17 cellular contexts compared by ENCODE assay signal in genomic region chr2:207695293-207695692, GRCh38. TPM values are rescaled to one million over a fixed set of nuclear protein-coding genes. Genes with fewer than 3 reads are reported as not detected.
DNase-seq lines count a peak whose midpoint lies in the region; ATAC-seq, FAIRE-seq and TF ChIP-seq lines count a peak whose summit lies in the region.
"Had no signal": no experiment of that assay in that cellular context is flagged by ENCODE, and none has a peak within 500 bp of the region (broad histone marks: within the 10 kb centered on the region; RNA-seq: fewer than 3 reads in every experiment).

No MANE protein-coding gene starts in this region.

- H3K9me3 Mint-ChIP-seq in CD4-positive, alpha-beta T cell: no peaks in the 10 kb centered on the region
- H3K9me3 Mint-ChIP-seq in MCF 10A (ENCODE audit: unreplicated experiment): no peaks in the 10 kb centered on the region
- H3K9me3 Mint-ChIP-seq: CD4-positive, CD25-positive, alpha-beta regulatory T cell; H9 had no signal

- H3K27me3 Mint-ChIP-seq in CD4-positive, alpha-beta T cell: no peaks in the 10 kb centered on the region
- H3K27me3 Mint-ChIP-seq in MCF 10A (ENCODE audit: insufficient read depth, unreplicated experiment): no peaks in the 10 kb centered on the region

- H3K9me2 ChIP-seq in SU-DHL-6 (replicated peaks; ENCODE audit: insufficient read depth, low read length): no peaks in the 10 kb centered on the region

- no peak for TF ChIP-seq EP300 in HepG2 (IDR thresholded peaks at IDR 0.05; ENCODE audit: low read depth in 2 of 2, low read length in 2 of 2)
- TF ChIP-seq EP300 in HepG2 (CRISPR knock-in tag; IDR thresholded peaks at IDR 0.05; ENCODE audit: borderline replicate concordance): no peak

- intact Hi-C loops in HepG2 (cut with micrococcal nuclease; ENCODE audit: unreplicated experiment): no loop called here
- intact Hi-C loops in right lobe of liver (cut with DNase I): loop anchor here in 1 of 2 donors (10.0 kb wide), 1 partner anchor 60 kb away; no protein-coding TSS in a partner anchor
- intact Hi-C loops in CD4-positive, alpha-beta T cell (cut with DNase I, micrococcal nuclease): loop anchor here in 1 of 2 experiments (5.0 kb wide), 1 partner anchor 52 kb away; no protein-coding TSS in a partner anchor
- intact Hi-C loops in MCF 10A (cut with micrococcal nuclease): no loop called here

- CTCF ChIA-PET in HepG2 (lab: Yijun Ruan, JAX; ENCODE audit: low intra/inter-chr PET ratio, low total read pairs) (no interaction called here), MCF 10A (lab: Yijun Ruan, JAX) (interaction anchor here (0.5 to 0.6 kb wide), 2 partner anchors 526 to 1343 kb away, joined by 3 to 4 read pairs; no protein-coding TSS in a partner anchor)
- CTCF ChIA-PET in CD4-positive, alpha-beta T cell (lab: Charles Lee): no interaction called here

- H3K4me1 ChIP-seq in HepG2 (ENCODE audit: insufficient read depth, low read length) (peaks cover 46% of the 10 kb centered on the region), right lobe of liver (no peaks in the 10 kb centered on the region), osteoblast (ENCODE audit: insufficient read depth, low read length) (peaks cover 15% of the 10 kb centered on the region)

- ATAC-seq in HepG2 (no peak), right lobe of liver (no peak), HG02798 (IDR thresholded peaks at IDR 0.05; ENCODE audit: poor library complexity, unreplicated experiment) (no peak), GM18909 (IDR thresholded peaks at IDR 0.05; ENCODE audit: poor library complexity, unreplicated experiment) (no peak)
- ATAC-seq in CD4-positive, alpha-beta T cell (ENCODE audit: poor library complexity): no peak

- TF ChIP-seq RAD21 in HepG2 (CRISPR knock-in tag; IDR thresholded peaks at IDR 0.05): no peak

- H3K9ac ChIP-seq in HepG2 (ENCODE audit: insufficient read depth, low read depth, low read length): no peak overlapping the region
- no peak overlapping the region for H3K9ac ChIP-seq in SU-DHL-6 (ENCODE audit: low read length)
- H3K9ac ChIP-seq: BLaER1 treated with 17β-estradiol and CSF1 and Interleukin-3, amounts not matched to agents 10 nM and 100 nM; GM23248 had no signal

- TF ChIP-seq POLR2A in HepG2 (IDR thresholded peaks at IDR 0.05; ENCODE audit: insufficient read depth in 1 of 2, low read depth in 2 of 2, low read length in 2 of 2) (no peak), right lobe of liver (IDR thresholded peaks at IDR 0.05) (no peak)

- DNase-seq in HepG2 (ENCODE audit: low spot score) (no peak), right lobe of liver (no peak), osteoblast (ENCODE audit: insufficient read length, low spot score, missing footprints) (no peak), MCF 10A (ENCODE audit: unreplicated experiment) (no peak)
- DNase-seq in CD4-positive, alpha-beta T cell: no peak
- DNase-seq: 8988T; ACHN; Calu3; CD4-positive, CD25-positive, alpha-beta regulatory T cell; DMS 273 treated with DMSO at 0.1 percent for 48 hours; H9 had no signal

- H3K36me3 ChIP-seq in HepG2 (replicated peaks in 1 of 2; ENCODE audit: control insufficient read depth in 1 of 2, insufficient read depth in 2 of 2, low read length in 2 of 2) (no peaks in the 10 kb centered on the region), right lobe of liver (no peaks in the 10 kb centered on the region), SU-DHL-6 (ENCODE audit: low read length) (no peaks in the 10 kb centered on the region), osteoblast (ENCODE audit: insufficient read depth, low read length) (no peaks in the 10 kb centered on the region)
- H3K36me3 ChIP-seq: BLaER1 treated with 17β-estradiol and CSF1 and Interleukin-3, amounts not matched to agents 10 nM and 100 nM had no signal

- no peak overlapping the region for H3K4me3 ChIP-seq in HepG2 (replicated peaks in 1 of 3; ENCODE audit: insufficient read depth in 1 of 3, low read depth in 2 of 3, low read length in 3 of 3)
- H3K4me3 ChIP-seq in right lobe of liver: no peak overlapping the region
- H3K4me3 ChIP-seq in SU-DHL-6 (ENCODE audit: insufficient read depth, low read length, poor library complexity, severe bottlenecking): no peak overlapping the region
- no peak overlapping the region for H3K4me3 ChIP-seq in osteoblast (ENCODE audit: insufficient read depth, low read length)
- H3K4me3 ChIP-seq: BLaER1 treated with 17β-estradiol and CSF1 and Interleukin-3, amounts not matched to agents 10 nM and 100 nM; GM23248 had no signal

- H2AFZ ChIP-seq in HepG2 (ENCODE audit: low read length) (no peak overlapping the region), SU-DHL-6 (ENCODE audit: low read depth, low read length, severe bottlenecking) (peak overlapping the region; percentile 23), osteoblast (ENCODE audit: low read length) (no peak overlapping the region)
- H2AFZ ChIP-seq: GM23248 had no signal

- H3K27me3 ChIP-seq in HepG2 (ENCODE audit: control insufficient read depth in 1 of 2, insufficient read depth in 2 of 2, low read length in 2 of 2): 0 out of 5 replicates have a peak, but pooled peaks cover 0 to 6% of the 10 kb centered on the region in 2 experiments
- H3K27me3 ChIP-seq in right lobe of liver: no peaks in the 10 kb centered on the region
- H3K27me3 ChIP-seq in SU-DHL-6 (ENCODE audit: low read length): no peaks in the 10 kb centered on the region
- H3K27me3 ChIP-seq in osteoblast (ENCODE audit: insufficient read depth, low read length): no peaks in the 10 kb centered on the region
- H3K27me3 ChIP-seq in CD4-positive, alpha-beta T cell (ENCODE audit: control insufficient read depth, insufficient read depth, low read length): no peaks in the 10 kb centered on the region
- H3K27me3 ChIP-seq: BLaER1 treated with 17β-estradiol and CSF1 and Interleukin-3, amounts not matched to agents 10 nM and 100 nM had no signal

- WGBS in HepG2 (ENCODE audit: low lambda C conversion rate): 3% methylated on average over 4 of the region's 4 CpGs
- 58% methylated on average over 4 of the region's 4 CpGs for WGBS in right lobe of liver (ENCODE audit: insufficient coverage, low coverage, low lambda C conversion rate, missing lambda C conversion rate)

- H3K9me3 ChIP-seq in HepG2 (ENCODE audit: low read length) (no peaks in the 10 kb centered on the region), right lobe of liver (no peaks in the 10 kb centered on the region), SU-DHL-6 (ENCODE audit: insufficient read depth, low read length) (no peaks in the 10 kb centered on the region), osteoblast (ENCODE audit: low read depth, low read length) (no peaks in the 10 kb centered on the region)
- no peaks in the 10 kb centered on the region for H3K9me3 ChIP-seq in CD4-positive, alpha-beta T cell (ENCODE audit: control insufficient read depth, low read length)

- no peak for FAIRE-seq in HepG2 (lab: Jason Lieb, UNC)
- FAIRE-seq: GM18507 had no signal

- H3K4me2 ChIP-seq in HepG2 (ENCODE audit: low read depth, low read length) (peak overlapping the region; percentile 23), SU-DHL-6 (ENCODE audit: low read depth, low read length, poor library complexity, severe bottlenecking) (no peak overlapping the region), osteoblast (ENCODE audit: insufficient read depth, low read length) (peak overlapping the region; percentile 9)
- H3K4me2 ChIP-seq: BLaER1 treated with 17β-estradiol and CSF1 and Interleukin-3, amounts not matched to agents 10 nM and 100 nM had no signal

- no peak overlapping the region for H3K27ac ChIP-seq in HepG2 (ENCODE audit: extremely low read length, insufficient read depth, low read length)
- no peak overlapping the region for H3K27ac ChIP-seq in right lobe of liver
- H3K27ac ChIP-seq in SU-DHL-6 (ENCODE audit: low read depth, low read length): no peak overlapping the region
- no peak overlapping the region for H3K27ac ChIP-seq in osteoblast (ENCODE audit: low read depth, low read length)
- H3K27ac ChIP-seq in CD4-positive, alpha-beta T cell (ENCODE audit: low read depth, low read length): no peak overlapping the region
- H3K27ac ChIP-seq: BLaER1 treated with 17β-estradiol and CSF1 and Interleukin-3, amounts not matched to agents 10 nM and 100 nM; GM23248 had no signal

- POLR2A ChIA-PET in HepG2 (lab: Yijun Ruan, JAX) (interaction anchor here (1.2 kb wide), 1 partner anchor 16 kb away, joined by 4 read pairs; the partner anchor contains the start of gene CCNYL1), MCF 10A (lab: Yijun Ruan, JAX) (interaction anchor here (0.8 to 1.0 kb wide), 2 partner anchors 16 to 54 kb away, joined by 3 to 5 read pairs; partner anchors contain the start of gene CCNYL1)
- POLR2A ChIA-PET in CD4-positive, alpha-beta T cell (lab: Charles Lee): no interaction called here

- H3F3A ChIP-seq in SU-DHL-6 (ENCODE audit: insufficient read depth): no peaks in the 10 kb centered on the region

- no TSS peak for BruUV-seq in HepG2 (replicated peaks; lab: Mats Ljungman, UMichigan)
- no TSS peak for BruUV-seq in MCF 10A (replicated peaks; lab: Mats Ljungman, UMichigan)

- no peaks in the 10 kb centered on the region for H3K36me3 Mint-ChIP-seq in CD4-positive, alpha-beta T cell (ENCODE audit: low read depth)
- H3K36me3 Mint-ChIP-seq in MCF 10A (ENCODE audit: insufficient read depth, unreplicated experiment): no peaks in the 10 kb centered on the region
- H3K36me3 Mint-ChIP-seq: CD4-positive, CD25-positive, alpha-beta regulatory T cell had no signal

- in situ Hi-C loops in HepG2 (cut with HindIII; ENCODE audit: extremely low pct_ligation_motif_present, low pct_unique_long_range_greater_than_20kb): no loop called here

- no peak for TF ChIP-seq CTCF in HepG2 (CRISPR knock-in tag; IDR thresholded peaks at IDR 0.05)
- no peak for TF ChIP-seq CTCF in right lobe of liver (IDR thresholded peaks at IDR 0.05)
- TF ChIP-seq CTCF in SU-DHL-6 (IDR thresholded peaks at IDR 0.05; ENCODE audit: insufficient read depth, low read length, poor library complexity, severe bottlenecking): no peak
- TF ChIP-seq CTCF in osteoblast (IDR thresholded peaks at IDR 0.05; ENCODE audit: extremely low read depth, low read depth, low read length): no peak
- no peak for TF ChIP-seq CTCF in CD4-positive, alpha-beta T cell (IDR thresholded peaks at IDR 0.05)
- no peak for TF ChIP-seq CTCF in MCF 10A (IDR thresholded peaks at IDR 0.05; ENCODE audit: unreplicated experiment)

- H4K20me1 ChIP-seq in HepG2 (ENCODE audit: insufficient read depth, low read length) (no peaks in the 10 kb centered on the region), SU-DHL-6 (ENCODE audit: low read depth, low read length) (no peaks in the 10 kb centered on the region), osteoblast (ENCODE audit: insufficient read depth, low read length) (no peaks in the 10 kb centered on the region)
- H4K20me1 ChIP-seq: BLaER1 treated with 17β-estradiol and CSF1 and Interleukin-3, amounts not matched to agents 10 nM and 100 nM had no signal

- H3K4me1 Mint-ChIP-seq in CD4-positive, alpha-beta T cell (ENCODE audit: low read depth): peaks cover 5% of the 10 kb centered on the region
- H3K4me1 Mint-ChIP-seq in MCF 10A (ENCODE audit: insufficient read depth, unreplicated experiment): no peaks in the 10 kb centered on the region

- no peak overlapping the region for H3K4me3 Mint-ChIP-seq in CD4-positive, alpha-beta T cell
- no peak overlapping the region for H3K4me3 Mint-ChIP-seq in MCF 10A (ENCODE audit: unreplicated experiment)
- H3K4me3 Mint-ChIP-seq: CD4-positive, CD25-positive, alpha-beta regulatory T cell; H9 had no signal

- H3K79me2 ChIP-seq in HepG2 (ENCODE audit: insufficient read depth, low read length) (no peaks in the 10 kb centered on the region), SU-DHL-6 (ENCODE audit: insufficient read depth, low read length) (no peaks in the 10 kb centered on the region), osteoblast (ENCODE audit: insufficient read depth, low read length) (no peaks in the 10 kb centered on the region)

- H3K27ac Mint-ChIP-seq in CD4-positive, alpha-beta T cell: no peak overlapping the region
- H3K27ac Mint-ChIP-seq in MCF 10A (ENCODE audit: low read depth, unreplicated experiment): no peak overlapping the region
- H3K27ac Mint-ChIP-seq: CD4-positive, CD25-positive, alpha-beta regulatory T cell; H9 had no signal

RNA-seq across cellular contexts. Expression of gene CCNYL1, which starts 16.1 kb away (rescaled TPM):
- total RNA-seq in HepG2 (2016; rRNA removed; fragmentation: Illumina TruSeq; extraction: Trizol) (12.5 and 20.2 TPM in 2 replicates), right lobe of liver (10 to 100 TPM in 2 of 6 experiments, 1 to 10 TPM in 4; 7.1 to 11.9 (median 9.4) TPM), osteoblast (14.1 and 15.9 TPM in 2 replicates), MCF 10A (2022) (19.7 and 23.3 TPM in 2 replicates)
- total RNA-seq in HepG2 (2016; cell fraction: cytosol; rRNA removed; fragmentation: Illumina TruSeq; extraction: Trizol; ENCODE audit: low read depth): 27.0 and 29.5 TPM in 2 replicates
- 10.0 and 17.8 TPM in 2 replicates for total RNA-seq in HepG2 (2016; cell fraction: insoluble cytoplasmic fraction; rRNA removed; fragmentation: Illumina TruSeq; extraction: Trizol)
- total RNA-seq in HepG2 (2016; cell fraction: membrane; rRNA removed; fragmentation: Illumina TruSeq; extraction: Trizol): 33.7 and 38.3 TPM in 2 replicates
- 16.4 and 19.2 TPM in 2 replicates for total RNA-seq in HepG2 (2016; cell fraction: nucleus; rRNA removed; fragmentation: Illumina TruSeq; extraction: Trizol)
- 13.8 and 16.2 TPM in 2 replicates for polyA plus RNA-seq in HepG2 (2011; rRNA removed)
- 6.9 and 11.0 TPM in 2 replicates for polyA plus RNA-seq in HepG2 (2011; cell fraction: cytosol; rRNA removed)
- polyA plus RNA-seq in HepG2 (2011; cell fraction: nucleus; rRNA removed): 9.8 and 10.3 TPM in 2 replicates
- 17.2 and 21.4 TPM in 2 replicates for polyA plus RNA-seq in HepG2 (2012)
- 43.2 and 48.7 TPM in 2 replicates for polyA plus RNA-seq in HepG2 (2016; cell fraction: cytosol; fragmentation: Illumina TruSeq; extraction: Trizol; ENCODE audit: low read depth)
- polyA plus RNA-seq in HepG2 (2016; cell fraction: insoluble cytoplasmic fraction; fragmentation: Illumina TruSeq; extraction: Trizol; ENCODE audit: low read depth): 35.4 and 41.7 TPM in 2 replicates
- polyA plus RNA-seq in HepG2 (2016; cell fraction: membrane; fragmentation: Illumina TruSeq; extraction: Trizol; ENCODE audit: low read depth): 77.8 and 84.1 TPM in 2 replicates
- polyA plus RNA-seq in HepG2 (2016; cell fraction: nucleus; fragmentation: Illumina TruSeq; extraction: Trizol; ENCODE audit: insufficient read depth, low read depth): 34.4 and 39.4 TPM in 2 replicates
- polyA minus RNA-seq in HepG2 (2011; rRNA and poly(A)+ RNA removed; ENCODE audit: low replicate concordance): 3.2 and 9.0 TPM in 2 replicates
- polyA minus RNA-seq in HepG2 (2011; cell fraction: cytosol; rRNA and poly(A)+ RNA removed): 16.2 and 19.4 TPM in 2 replicates
- 19.1 and 23.7 TPM in 2 replicates for polyA minus RNA-seq in HepG2 (2011; cell fraction: nucleus; rRNA and poly(A)+ RNA removed)
- total RNA-seq in CD4-positive, alpha-beta T cell: 10 to 100 TPM in 1 of 2 experiments, 1 to 10 TPM in 1; 8.7 to 11.1 TPM
